Comparison of ENCODE assay signal across 9 cellular contexts in genomic region chr1:16215882-16216753, GRCh38. TPM values are rescaled to one million over a fixed set of nuclear protein-coding genes. Genes with fewer than 3 reads are reported as not detected.
DNase-seq lines count a peak whose midpoint lies in the region; ATAC-seq and TF ChIP-seq lines count a peak whose summit lies in the region.
"Had no signal": no experiment of that assay in that cellular context is flagged by ENCODE, and none has a peak within 500 bp of the region (broad histone marks: within the 10 kb centered on the region; RNA-seq: fewer than 3 reads in every experiment).

No MANE protein-coding gene starts in this region.

- peak; percentile 41 for ATAC-seq in HG03520 (IDR thresholded peaks at IDR 0.05; ENCODE audit: unreplicated experiment)
- peak; percentile 30 to 47 for ATAC-seq in activated naive CD4-positive, alpha-beta T cell treated with anti-CD3 and anti-CD28 coated beads, Interleukin-2, amount 50 U/mL, for 72 hours
- no peak for ATAC-seq in GM19351 (IDR thresholded peaks at IDR 0.05; ENCODE audit: unreplicated experiment)

- H3K27me3 Mint-ChIP-seq in CD8-positive, alpha-beta memory T cell: peaks cover 0 to 1% of the 10 kb centered on the region in 2 donors

- no peak for TF ChIP-seq CTCF in transverse colon (IDR thresholded peaks at IDR 0.05)

- no peak for TF ChIP-seq EP300 in transverse colon (IDR thresholded peaks at IDR 0.05; ENCODE audit: low read depth)

- intact Hi-C loops in transverse colon (cut with DNase I; ENCODE audit: low total_unique reads): no loop called here

- no peaks in the 10 kb centered on the region for H3K9me3 Mint-ChIP-seq in CD8-positive, alpha-beta memory T cell
- no peaks in the 10 kb centered on the region for H3K9me3 Mint-ChIP-seq in activated naive CD4-positive, alpha-beta T cell treated with anti-CD3 and anti-CD28 coated beads, Interleukin-2, amount 50 U/mL, for 72 hours

- H3K27ac Mint-ChIP-seq in CD8-positive, alpha-beta memory T cell: peak overlapping the region; percentile 15 to 90 (median 76)
- H3K27ac Mint-ChIP-seq in activated naive CD4-positive, alpha-beta T cell treated with anti-CD3 and anti-CD28 coated beads, Interleukin-2, amount 50 U/mL, for 72 hours: peak overlapping the region in 1 of 2 donors; percentile 65

- DNase-seq in CD8-positive, alpha-beta memory T cell: peak; percentile 33 to 69 (median 50)
- peak; percentile 92 for DNase-seq in RPMI8226
- DNase-seq in activated naive CD4-positive, alpha-beta T cell treated with anti-CD3 and anti-CD28 coated beads, Interleukin-2, amount 50 U/mL, for 72 hours (ENCODE audit: low spot score in 2 of 2): peak in 1 of 2 donors; percentile 77
- peak; percentile 55 for DNase-seq in globus pallidus (ENCODE audit: low spot score)
- peak; percentile 94 for DNase-seq in transverse colon

- peaks cover 15% of the 10 kb centered on the region for H3K4me1 ChIP-seq in CD8-positive, alpha-beta memory T cell (ENCODE audit: insufficient read depth, low read length)
- peaks cover 12% of the 10 kb centered on the region for H3K4me1 ChIP-seq in neuron (ENCODE audit: insufficient read depth, low read length)
- peaks cover 7 to 23% (median 17%) of the 10 kb centered on the region in 4 donors for H3K4me1 ChIP-seq in transverse colon

- TF ChIP-seq POLR2A in transverse colon (IDR thresholded peaks at IDR 0.05): peak; percentile 81

- H3K4me3 Mint-ChIP-seq in CD8-positive, alpha-beta memory T cell: peak overlapping the region; percentile 84 to 93 (median 88)

- in situ Hi-C loops in transverse colon (cut with MboI; ENCODE audit: low pct_ligation_motif_present in 1 of 4, low pct_unique_long_range_greater_than_20kb in 1 of 4, low sequenced_read_pairs in 3 of 4): loop anchor here in 1 of 4 donors (25.0 kb wide), 1 partner anchor 146 kb away; the partner anchor contains the start of genes FBXO42 and SZRD1

- H3K36me3 Mint-ChIP-seq in CD8-positive, alpha-beta memory T cell: no peaks in the 10 kb centered on the region
- H3K36me3 Mint-ChIP-seq in activated naive CD4-positive, alpha-beta T cell treated with anti-CD3 and anti-CD28 coated beads, Interleukin-2, amount 50 U/mL, for 72 hours: no peaks in the 10 kb centered on the region

- H3K36me3 ChIP-seq in CD8-positive, alpha-beta memory T cell (ENCODE audit: insufficient read depth, low read length): no peaks in the 10 kb centered on the region
- H3K36me3 ChIP-seq in neuron (ENCODE audit: insufficient read depth, low read length): no peaks in the 10 kb centered on the region
- no peaks in the 10 kb centered on the region for H3K36me3 ChIP-seq in transverse colon

- POLR2A ChIA-PET in CD8-positive, alpha-beta memory T cell (lab: Charles Lee): interaction anchor here (2.8 kb wide), 1 partner anchor 9 kb away, joined by 26 read pairs; no protein-coding TSS in a partner anchor

- H3K27ac ChIP-seq in CD8-positive, alpha-beta memory T cell (ENCODE audit: low read depth, low read length): peak overlapping the region; percentile 70
- H3K27ac ChIP-seq in transverse colon: peak overlapping the region; percentile 79 to 86 (median 82)
- H3K27ac ChIP-seq: HL-60 had no signal

- CTCF ChIA-PET in CD8-positive, alpha-beta memory T cell (lab: Charles Lee): interaction anchor here (1.0 to 2.3 kb wide), 5 partner anchors 9 to 137 kb away, joined by 3 to 8 read pairs (median 4); no protein-coding TSS in a partner anchor

- H3K9me3 ChIP-seq in CD8-positive, alpha-beta memory T cell (ENCODE audit: low read length): no peaks in the 10 kb centered on the region
- H3K9me3 ChIP-seq in neuron (ENCODE audit: low read length) (no peaks in the 10 kb centered on the region), transverse colon (no peaks in the 10 kb centered on the region)

- 20% methylated on average over 33 of the region's 33 CpGs; no CpG with 5 or more reads in 1 of the 2 donors for WGBS in transverse colon (ENCODE audit: low coverage in 1 of 2), 2 donors

- H3K4me3 ChIP-seq in CD8-positive, alpha-beta memory T cell (ENCODE audit: low read length): peak overlapping the region; percentile 79
- H3K4me3 ChIP-seq in neuron (ENCODE audit: low read length) (peak overlapping the region; percentile 17), transverse colon (peak overlapping the region in 3 of 4 donors; percentile 33 to 51 (median 42))

- peaks cover 21 to 33% (median 21%) of the 10 kb centered on the region in 3 donors for H3K4me1 Mint-ChIP-seq in CD8-positive, alpha-beta memory T cell

- no peak overlapping the region for H2AFZ ChIP-seq in neuron (ENCODE audit: low read depth, low read length)

- no peaks in the 10 kb centered on the region for H3K27me3 ChIP-seq in CD8-positive, alpha-beta memory T cell (ENCODE audit: insufficient read depth, low read length, poor library complexity, severe bottlenecking)
- H3K27me3 ChIP-seq in neuron (ENCODE audit: insufficient read depth, low read length) (peaks cover 31% of the 10 kb centered on the region), transverse colon (no peaks in the 10 kb centered on the region)

RNA-seq across cellular contexts. Expression of gene ARHGEF19, which starts 3.7 kb away (rescaled TPM):
- 1 to 10 TPM; 6.8 to 7.8 TPM for total RNA-seq in CD8-positive, alpha-beta memory T cell
- polyA plus RNA-seq in CD8-positive, alpha-beta memory T cell: 12.7 TPM
- total RNA-seq in activated naive CD4-positive, alpha-beta T cell treated with anti-CD3 and anti-CD28 coated beads, Interleukin-2, amount 50 U/mL, for 72 hours: 10 to 100 TPM in 1 of 2 donors, 1 to 10 TPM in 1; 8.4 to 10.1 TPM
- total RNA-seq in transverse colon: 10 to 100 TPM in 2 of 4 donors, 1 to 10 TPM in 2; 5.7 to 46.8 (median 10.8) TPM

RNA-seq across cellular contexts. Expression of gene CPLANE2, which starts 20.9 kb away (rescaled TPM):
- 1 to 10 TPM; 5.2 to 5.6 TPM for total RNA-seq in CD8-positive, alpha-beta memory T cell
- polyA plus RNA-seq in CD8-positive, alpha-beta memory T cell: 2.6 TPM
- total RNA-seq in activated naive CD4-positive, alpha-beta T cell treated with anti-CD3 and anti-CD28 coated beads, Interleukin-2, amount 50 U/mL, for 72 hours: 1 to 10 TPM; 3.0 to 4.2 TPM
- total RNA-seq in transverse colon: 10 to 100 TPM in 1 of 4 donors, 1 to 10 TPM in 2, under 1 TPM in 1; 0.60 to 12.3 (median 4.3) TPM

Comparison
In these comparisons a context has a peak if more than half of its experiments do, and no peak if none do; other contexts are left out.
1. H3K4me3 ChIP-seq: peak in every context shown above with its lines; median percentile 79 in CD8-positive, alpha-beta memory T cell; 42 in transverse colon; 17 in neuron.